19 cellular contexts compared by ENCODE assay signal in genomic region chr1:4144349-4144971, GRCh38.
DNase-seq lines count a peak whose midpoint lies in the region; ATAC-seq, FAIRE-seq and TF ChIP-seq lines count a peak whose summit lies in the region.
"Had no signal": no experiment of that assay in that cellular context is flagged by ENCODE, and none has a peak within 500 bp of the region (broad histone marks: within the 10 kb centered on the region; RNA-seq: fewer than 3 reads in every experiment).

No MANE protein-coding gene starts in this region.

- intact Hi-C loops in kidney (cut with DNase I), result no loop called here

- DNase-seq in HTR-8/SVneo (ENCODE audit: insufficient read length, low spot score), result no peak
- DNase-seq in bronchial epithelial cell (ENCODE audit: low read depth), result no peak
- no peak for DNase-seq in kidney
- no peak for DNase-seq in urothelium cell line (ENCODE audit: low spot score)
- DNase-seq in suprapubic skin (ENCODE audit: low spot score in 2 of 2), result no peak
- no peak for DNase-seq in superior temporal gyrus (ENCODE audit: extremely low spot score)
- DNase-seq: CD4-positive, CD25-positive, alpha-beta regulatory T cell; EL; H7; KBM-7; MV-4-11; NCI-H1417 treated with DMSO at 0.1 percent for 48 hours; NCI-H2029 treated with DMSO at 0.1 percent for 48 hours; NCI-H2171 treated with DMSO at 0.1 percent for 48 hours; NCI-H446 treated with DMSO at 0.1 percent for 48 hours; NK-92 treated with Interleukin-12 subunit alpha and Interleukin-12 subunit beta, amount 100 ng/mL, for 24 hours; SIG-M5 had no signal

- H3K36me3 ChIP-seq in bronchial epithelial cell (ENCODE audit: control insufficient read depth, insufficient read depth, low read length) (no peaks in the 10 kb centered on the region), kidney (ENCODE audit: control insufficient read depth in 1 of 2, insufficient read depth in 2 of 2, low read length in 2 of 2) (no peaks in the 10 kb centered on the region), suprapubic skin (no peaks in the 10 kb centered on the region)

- H3K9me3 ChIP-seq in kidney (ENCODE audit: control insufficient read depth in 1 of 2, low read length in 2 of 2), result no peaks in the 10 kb centered on the region
- H3K9me3 ChIP-seq in suprapubic skin, result no peaks in the 10 kb centered on the region

- no peak for TF ChIP-seq EP300 in suprapubic skin (IDR thresholded peaks at IDR 0.05)

- no peak for ATAC-seq in GM21447 (IDR thresholded peaks at IDR 0.05; ENCODE audit: unreplicated experiment)

- TF ChIP-seq POLR2A in suprapubic skin (IDR thresholded peaks at IDR 0.05), result no peak

- 93% methylated on average over 6 of the region's 6 CpGs for WGBS in suprapubic skin

- TF ChIP-seq CTCF in bronchial epithelial cell (IDR thresholded peaks at IDR 0.05; ENCODE audit: insufficient read depth, low read length, severe bottlenecking) (no peak), kidney (IDR thresholded peaks at IDR 0.05; ENCODE audit: borderline replicate concordance, extremely low read depth, insufficient read depth) (no peak), suprapubic skin (IDR thresholded peaks at IDR 0.05) (no peak)

- H3K4me3 ChIP-seq in bronchial epithelial cell (ENCODE audit: low read depth, low read length) (no peak overlapping the region), kidney (ENCODE audit: low read length in 2 of 2) (no peak overlapping the region), suprapubic skin (no peak overlapping the region)

- FAIRE-seq in HTR-8/SVneo (lab: Jason Lieb, UNC) (peak; percentile 100), bronchial epithelial cell (lab: Jason Lieb, UNC) (peak; percentile 99), kidney (lab: Jason Lieb, UNC) (peak; percentile 37), urothelium cell line (lab: Jason Lieb, UNC) (peak; percentile 100)

- H3K4me1 ChIP-seq in kidney (ENCODE audit: control insufficient read depth in 1 of 2, insufficient read depth in 1 of 2, low read depth in 1 of 2, low read length in 2 of 2) (no peaks in the 10 kb centered on the region), suprapubic skin (no peaks in the 10 kb centered on the region)

- H3K27me3 ChIP-seq in bronchial epithelial cell (ENCODE audit: control insufficient read depth, insufficient read depth, low read length) (no peaks in the 10 kb centered on the region), suprapubic skin (peaks cover 30% of the 10 kb centered on the region)

- no peak overlapping the region for H3K9ac ChIP-seq in kidney (ENCODE audit: low read length in 2 of 2)

- H3K27ac ChIP-seq in kidney (ENCODE audit: low read depth in 2 of 2, low read length in 2 of 2) (no peak overlapping the region), suprapubic skin (no peak overlapping the region)
- H3K27ac ChIP-seq: HL-60 had no signal
